ENCODE assay signal across 3 cellular contexts in genomic region chr1:1494311-1494710, GRCh38. TPM values are rescaled to one million over a fixed set of nuclear protein-coding genes. Genes with fewer than 3 reads are reported as not detected.
"Had no signal": no experiment of that assay in that cellular context is flagged by ENCODE, and none has a peak within 500 bp of the region (broad histone marks: within the 10 kb centered on the region; RNA-seq: fewer than 3 reads in every experiment).

No MANE protein-coding gene starts in this region.

RNA-seq across cellular contexts. Expression of gene ATAD3C, which starts 44.8 kb away (rescaled TPM):
- total RNA-seq: RPMI7951, SJSA1 had no signal

RNA-seq across cellular contexts. Expression of gene TMEM240, which starts 46.1 kb away (rescaled TPM):
- total RNA-seq: RPMI7951 had no signal

RNA-seq across cellular contexts. Expression of gene VWA1, which starts 58.8 kb away (rescaled TPM):
- total RNA-seq: OCI-LY7 had no signal
